ENCODE assay signal across 12 cellular contexts in genomic region chr3:9250236-9250635, GRCh38. TPM values are rescaled to one million over a fixed set of nuclear protein-coding genes. Genes with fewer than 3 reads are reported as not detected.
DNase-seq lines count a peak whose midpoint lies in the region; ATAC-seq and TF ChIP-seq lines count a peak whose summit lies in the region.
"Had no signal": no experiment of that assay in that cellular context is flagged by ENCODE, and none has a peak within 500 bp of the region (broad histone marks: within the 10 kb centered on the region; RNA-seq: fewer than 3 reads in every experiment).

No MANE protein-coding gene starts in this region.

- H3K9me3 Mint-ChIP-seq in neural progenitor cell = no peaks in the 10 kb centered on the region
- H3K9me3 Mint-ChIP-seq: activated CD4-positive, alpha-beta memory T cell treated with anti-CD3 and anti-CD28 coated beads for 36 hours had no signal

- H3K36me3 Mint-ChIP-seq in neural progenitor cell = peaks cover 9% of the 10 kb centered on the region
- H3K36me3 Mint-ChIP-seq: activated CD4-positive, alpha-beta memory T cell treated with anti-CD3 and anti-CD28 coated beads for 36 hours had no signal

- peaks cover 28 to 39% (median 34%) of the 10 kb centered on the region in 10 experiments for H3K4me1 ChIP-seq in BLaER1 treated with 17β-estradiol and CSF1 and Interleukin-3, amounts not matched to agents 10 nM and 100 nM
- H3K4me1 ChIP-seq in neural progenitor cell = peaks cover 37% of the 10 kb centered on the region

- H3K4me1 Mint-ChIP-seq in neural progenitor cell = peaks cover 60% of the 10 kb centered on the region

- H3K4me2 ChIP-seq in BLaER1 treated with 17β-estradiol and CSF1 and Interleukin-3, amounts not matched to agents 10 nM and 100 nM = peak overlapping the region; percentile 87 to 99 (median 96)
- peak overlapping the region; percentile 83 for H3K4me2 ChIP-seq in neural progenitor cell

- H3F3A ChIP-seq in neural progenitor cell (ENCODE audit: low read depth) = peaks cover 42% of the 10 kb centered on the region

- peak overlapping the region; percentile 96 for H3K27ac Mint-ChIP-seq in neural progenitor cell
- H3K27ac Mint-ChIP-seq: activated CD4-positive, alpha-beta memory T cell treated with anti-CD3 and anti-CD28 coated beads for 36 hours had no signal

- peaks cover 3% of the 10 kb centered on the region for H3K27me3 Mint-ChIP-seq in neural progenitor cell (ENCODE audit: insufficient read depth, low read depth)
- H3K27me3 Mint-ChIP-seq: activated CD4-positive, alpha-beta memory T cell treated with anti-CD3 and anti-CD28 coated beads for 36 hours had no signal

- no peaks in the 10 kb centered on the region for H3K36me3 ChIP-seq in BLaER1 treated with 17β-estradiol and CSF1 and Interleukin-3, amounts not matched to agents 10 nM and 100 nM
- no peaks in the 10 kb centered on the region for H3K36me3 ChIP-seq in neural progenitor cell
- H3K36me3 ChIP-seq: cardiac muscle cell, left lung, Peyer's patch had no signal

- H3K9me3 ChIP-seq in BLaER1 treated with 17β-estradiol and CSF1 and Interleukin-3, amounts not matched to agents 10 nM and 100 nM (replicated peaks in 1 of 11) = no peaks in the 10 kb centered on the region
- no peaks in the 10 kb centered on the region for H3K9me3 ChIP-seq in neural progenitor cell (ENCODE audit: low read depth)
- H3K9me3 ChIP-seq: left lung, Peyer's patch had no signal

- H3K27ac ChIP-seq in BLaER1 treated with 17β-estradiol and CSF1 and Interleukin-3, amounts not matched to agents 10 nM and 100 nM = peak overlapping the region in 8 of 11 experiments; percentile 7 to 33 (median 24); a peak in 9 of 22 replicates
- H3K27ac ChIP-seq in caudate nucleus (ENCODE audit: low read depth, low read length) (peak overlapping the region; percentile 82), neural progenitor cell (no peak overlapping the region)
- H3K27ac ChIP-seq: cardiac muscle cell had no signal

- peak; percentile 22 for DNase-seq in Jurkat, Clone E6-1 (ENCODE audit: low read depth, low spot score)
- DNase-seq in caudate nucleus (lab: John Stamatoyannopoulos, UW) = peak in 18 of 61 donors; percentile 5 to 64 (median 22)
- DNase-seq in neural progenitor cell (ENCODE audit: low spot score) = peak; percentile 28
- DNase-seq in activated CD4-positive, CD25-positive, alpha-beta regulatory T cell treated with anti-CD3 and anti-CD28 coated beads, Interleukin-2, amount 50 U/mL, for 72 hours = no peak
- DNase-seq in NCI-H2196 treated with DMSO at 0.1 percent for 48 hours (lab: John Stamatoyannopoulos, UW; ENCODE audit: unreplicated experiment) = no peak

- ATAC-seq in GM18867 (IDR thresholded peaks at IDR 0.05; ENCODE audit: unreplicated experiment) (no peak), GM18511 (IDR thresholded peaks at IDR 0.05; ENCODE audit: unreplicated experiment) (no peak)

- H3K79me2 ChIP-seq in neural progenitor cell (ENCODE audit: low read depth) = peaks cover 35% of the 10 kb centered on the region

- peak overlapping the region; percentile 93 for H3K4me3 Mint-ChIP-seq in neural progenitor cell

- TF ChIP-seq CTCF in neural progenitor cell (IDR thresholded peaks at IDR 0.05) = peak; percentile 39

- peak overlapping the region in 3 of 10 experiments; percentile 1 to 69 (median 65); a peak in 4 of 20 replicates for H3K4me3 ChIP-seq in BLaER1 treated with 17β-estradiol and CSF1 and Interleukin-3, amounts not matched to agents 10 nM and 100 nM
- peak overlapping the region; percentile 61; the same call in 1 of the 2 replicates for H3K4me3 ChIP-seq in Jurkat, Clone E6-1 (ENCODE audit: low read length)
- no peak overlapping the region for H3K4me3 ChIP-seq in neural progenitor cell

- H2AFZ ChIP-seq in neural progenitor cell (replicated peaks) = peak overlapping the region; percentile 60

- peak overlapping the region in 4 of 11 experiments; percentile 14 to 70 (median 36); a peak in 7 of 22 replicates for H3K9ac ChIP-seq in BLaER1 treated with 17β-estradiol and CSF1 and Interleukin-3, amounts not matched to agents 10 nM and 100 nM
- no peak overlapping the region for H3K9ac ChIP-seq in neural progenitor cell

- H4K20me1 ChIP-seq in BLaER1 treated with 17β-estradiol and CSF1 and Interleukin-3, amounts not matched to agents 10 nM and 100 nM = peaks cover 0 to 6% (median 0%) of the 10 kb centered on the region in 11 experiments; a peak in 3 of 22 replicates
- peaks cover 31% of the 10 kb centered on the region for H4K20me1 ChIP-seq in neural progenitor cell (ENCODE audit: low read depth)

- H3K27me3 ChIP-seq in BLaER1 treated with 17β-estradiol and CSF1 and Interleukin-3, amounts not matched to agents 10 nM and 100 nM = no peaks in the 10 kb centered on the region
- no peaks in the 10 kb centered on the region for H3K27me3 ChIP-seq in neural progenitor cell
- H3K27me3 ChIP-seq: Peyer's patch had no signal

RNA-seq across cellular contexts. Expression of gene SRGAP3, which starts 0.8 kb away (rescaled TPM):
- 6.8 TPM for polyA plus RNA-seq in Jurkat, Clone E6-1 (2012; ENCODE audit: insufficient read depth, insufficient read length)
- 35.7 and 59.3 TPM in 2 replicates for total RNA-seq in neural progenitor cell (ENCODE audit: low replicate concordance)

Comparison
In these comparisons a context has a peak if more than half of its experiments do, and no peak if none do; other contexts are left out.
1. DNase-seq: peak in Jurkat, Clone E6-1 (single experiment) and neural progenitor cell (single experiment); none in activated CD4-positive, CD25-positive, alpha-beta regulatory T cell treated with anti-CD3 and anti-CD28 coated beads, Interleukin-2, amount 50 U/mL, for 72 hours (single experiment) and NCI-H2196 treated with DMSO at 0.1 percent for 48 hours (single experiment).